In the genomic region with DNA sequence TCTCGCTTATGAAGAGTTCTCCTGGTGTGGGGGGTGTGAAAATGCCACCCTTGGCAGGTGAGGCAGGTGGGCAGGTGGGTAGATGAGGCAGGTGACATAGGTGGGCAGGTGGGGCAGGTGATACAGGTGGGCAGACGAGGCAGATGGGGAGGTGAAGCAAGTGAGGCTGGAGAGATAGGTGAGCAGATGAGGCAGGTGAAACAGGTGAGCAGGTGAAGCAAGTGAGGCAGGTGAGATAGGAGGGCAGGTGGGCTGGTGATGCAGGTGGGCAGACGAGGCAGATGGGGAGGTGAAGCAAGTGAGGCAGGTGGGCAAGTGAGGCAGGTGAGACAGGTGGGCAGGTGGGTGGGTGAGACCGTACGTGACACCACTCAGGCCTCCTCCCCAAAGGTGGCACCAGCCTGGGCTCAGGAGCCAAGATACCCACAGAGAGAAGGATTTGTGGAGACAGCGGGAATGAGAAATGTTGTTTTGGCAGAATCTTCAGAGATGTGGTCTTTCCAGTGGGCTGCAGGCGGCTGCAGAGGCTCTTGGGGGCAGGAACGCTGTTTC, we compare ENCODE assay signal across 19 cellular contexts.
"Had no signal": no experiment of that assay in that cellular context is flagged by ENCODE, and none has a peak within 500 bp of the region (broad histone marks: within the 10 kb centered on the region; RNA-seq: fewer than 3 reads in every experiment).

No MANE protein-coding gene starts in this region.

- H3K4me1 Mint-ChIP-seq: immature natural killer cell; memory B cell; natural killer cell; stimulated activated naive B cell treated with anti-CD40 and anti-IgM and Interleukin-4, amounts not matched to agents 10 μg/mL and 1 μg/mL and 100 μg/mL, for 72 hours had no signal

- H3K36me3 Mint-ChIP-seq: immature natural killer cell; memory B cell; natural killer cell; stimulated activated naive B cell treated with anti-CD40 and anti-IgM and Interleukin-4, amounts not matched to agents 10 μg/mL and 1 μg/mL and 100 μg/mL, for 72 hours had no signal

- H3K27me3 Mint-ChIP-seq: effector memory CD8-positive, alpha-beta T cell; stimulated activated naive CD8-positive, alpha-beta T cell treated with anti-CD3 and anti-CD28 coated beads, Interleukin-15, Interleukin-2, amounts not matched to agents 100 ng/mL and 50 ng/mL, for 24 hours had no signal

- H3K4me3 ChIP-seq: lung, psoas muscle, skin epidermis, thoracic aorta, tibial nerve, upper lobe of left lung had no signal

- ATAC-seq: effector memory CD8-positive, alpha-beta T cell; natural killer cell; psoas muscle; right cardiac atrium; stimulated activated naive B cell treated with anti-CD40 and anti-IgM and Interleukin-4, amounts not matched to agents 10 μg/mL and 1 μg/mL and 100 μg/mL, for 72 hours had no signal

- H3K4me3 Mint-ChIP-seq: effector memory CD8-positive, alpha-beta T cell; immature natural killer cell; memory B cell; natural killer cell; neural crest cell; stimulated activated naive B cell treated with anti-CD40 and anti-IgM and Interleukin-4, amounts not matched to agents 10 μg/mL and 1 μg/mL and 100 μg/mL, for 72 hours; stimulated activated naive CD8-positive, alpha-beta T cell treated with anti-CD3 and anti-CD28 coated beads, Interleukin-15, Interleukin-2, amounts not matched to agents 100 ng/mL and 50 ng/mL, for 24 hours had no signal

- H3K27ac Mint-ChIP-seq: effector memory CD8-positive, alpha-beta T cell; immature natural killer cell; memory B cell; natural killer cell; stimulated activated naive B cell treated with anti-CD40 and anti-IgM and Interleukin-4, amounts not matched to agents 10 μg/mL and 1 μg/mL and 100 μg/mL, for 72 hours; stimulated activated naive CD8-positive, alpha-beta T cell treated with anti-CD3 and anti-CD28 coated beads, Interleukin-15, Interleukin-2, amounts not matched to agents 100 ng/mL and 50 ng/mL, for 24 hours had no signal

- H3K9me3 ChIP-seq: psoas muscle, thoracic aorta, tibial nerve, upper lobe of left lung had no signal

- H3K9me3 Mint-ChIP-seq: memory B cell; natural killer cell; neural crest cell; stimulated activated naive CD8-positive, alpha-beta T cell treated with anti-CD3 and anti-CD28 coated beads, Interleukin-15, Interleukin-2, amounts not matched to agents 100 ng/mL and 50 ng/mL, for 24 hours had no signal

- H3K36me3 ChIP-seq: thoracic aorta, tibial nerve, upper lobe of left lung had no signal

- H3K4me1 ChIP-seq: psoas muscle, tibial nerve, upper lobe of left lung had no signal

- H3K27ac ChIP-seq: psoas muscle, skin epidermis, thoracic aorta, tibial nerve, upper lobe of left lung had no signal

- DNase-seq: cortex of kidney; effector memory CD8-positive, alpha-beta T cell; hypothalamus; immature natural killer cell; natural killer cell; nucleus accumbens; psoas muscle; right cardiac atrium; stimulated activated CD4-positive, alpha-beta T cell treated with anti-CD3 and anti-CD28 coated beads, Interleukin-15, amount 100 ng/mL, for 24 hours; stimulated activated CD4-positive, alpha-beta T cell treated with anti-CD3 and anti-CD28 coated beads, Interleukin-2, amount 100 ng/mL, for 48 hours; stimulated activated naive B cell treated with anti-CD40 and anti-IgM and Interleukin-4, amounts not matched to agents 10 μg/mL and 1 μg/mL and 100 μg/mL, for 72 hours; upper lobe of left lung had no signal

- H3K27me3 ChIP-seq: tibial nerve, upper lobe of left lung had no signal
